18 cellular contexts compared by ENCODE assay signal in genomic region chr10:1215862-1216575, GRCh38.
DNase-seq lines count a peak whose midpoint lies in the region; TF ChIP-seq lines count a peak whose summit lies in the region.
"Had no signal": no experiment of that assay in that cellular context is flagged by ENCODE, and none has a peak within 500 bp of the region (broad histone marks: within the 10 kb centered on the region; RNA-seq: fewer than 3 reads in every experiment).

No MANE protein-coding gene starts in this region.

- CTCF ChIA-PET in activated CD4-positive, alpha-beta T cell treated with anti-CD3 and anti-CD28 coated beads, Interleukin-2, amount 10 ng/mL, durations not matched to agents 7 days and 5 days (lab: Charles Lee) = no interaction called here
- CTCF ChIA-PET in activated naive CD4-positive, alpha-beta T cell treated with anti-CD3 and anti-CD28 coated beads for 36 hours (lab: Charles Lee) = no interaction called here

- no peak overlapping the region for H3K23ac ChIP-seq in neuronal stem cell (ENCODE audit: low read depth, low read length, poor library complexity)

- H3K36me3 Mint-ChIP-seq in activated CD4-positive, alpha-beta T cell treated with anti-CD3 and anti-CD28 coated beads, Interleukin-2, amount 10 ng/mL, durations not matched to agents 24 days and 14 days (ENCODE audit: low read depth) = no peaks in the 10 kb centered on the region
- H3K36me3 Mint-ChIP-seq in activated CD4-positive, alpha-beta T cell treated with anti-CD3 and anti-CD28 coated beads, Interleukin-2, amount 10 ng/mL, durations not matched to agents 7 days and 5 days (ENCODE audit: low read depth) = no peaks in the 10 kb centered on the region
- H3K36me3 Mint-ChIP-seq in activated naive CD4-positive, alpha-beta T cell treated with anti-CD3 and anti-CD28 coated beads for 36 hours (ENCODE audit: low read depth) = no peaks in the 10 kb centered on the region
- H3K36me3 Mint-ChIP-seq in nephron progenitor cell (ENCODE audit: low read depth) = no peaks in the 10 kb centered on the region
- H3K36me3 Mint-ChIP-seq: IgD-negative memory B cell had no signal

- no peak overlapping the region for H3K27ac Mint-ChIP-seq in activated CD4-positive, alpha-beta T cell treated with anti-CD3 and anti-CD28 coated beads, Interleukin-2, amount 10 ng/mL, durations not matched to agents 24 days and 14 days
- H3K27ac Mint-ChIP-seq in activated CD4-positive, alpha-beta T cell treated with anti-CD3 and anti-CD28 coated beads, Interleukin-2, amount 10 ng/mL, durations not matched to agents 7 days and 5 days = no peak overlapping the region
- no peak overlapping the region for H3K27ac Mint-ChIP-seq in activated naive CD4-positive, alpha-beta T cell treated with anti-CD3 and anti-CD28 coated beads for 36 hours
- H3K27ac Mint-ChIP-seq in nephron progenitor cell = no peak overlapping the region
- H3K27ac Mint-ChIP-seq: CD4-positive, alpha-beta T cell; GM23338; IgD-negative memory B cell had no signal

- H2BK15ac ChIP-seq in neuronal stem cell (ENCODE audit: low read length) = peak overlapping the region; percentile 54

- no peaks in the 10 kb centered on the region for H3K4me1 Mint-ChIP-seq in activated CD4-positive, alpha-beta T cell treated with anti-CD3 and anti-CD28 coated beads, Interleukin-2, amount 10 ng/mL, durations not matched to agents 24 days and 14 days
- no peaks in the 10 kb centered on the region for H3K4me1 Mint-ChIP-seq in activated CD4-positive, alpha-beta T cell treated with anti-CD3 and anti-CD28 coated beads, Interleukin-2, amount 10 ng/mL, durations not matched to agents 7 days and 5 days
- no peaks in the 10 kb centered on the region for H3K4me1 Mint-ChIP-seq in activated naive CD4-positive, alpha-beta T cell treated with anti-CD3 and anti-CD28 coated beads for 36 hours (ENCODE audit: low read depth)
- H3K4me1 Mint-ChIP-seq in nephron progenitor cell = peaks cover 3% of the 10 kb centered on the region
- H3K4me1 Mint-ChIP-seq: GM23338, IgD-negative memory B cell had no signal

- peak overlapping the region; percentile 52 for H3K18ac ChIP-seq in neuronal stem cell (ENCODE audit: low read length)

- H3K9me3 ChIP-seq in neuronal stem cell (replicated peaks in 1 of 2; ENCODE audit: control insufficient read depth in 2 of 2, insufficient read depth in 1 of 2, low read depth in 1 of 2, low read length in 2 of 2) (peaks cover 0 to 2% of the 10 kb centered on the region in 2 donors), spleen (peaks cover 0 to 17% (median 3%) of the 10 kb centered on the region in 8 donors), esophagus muscularis mucosa (no peaks in the 10 kb centered on the region)

- POLR2A ChIA-PET in activated CD4-positive, alpha-beta T cell treated with anti-CD3 and anti-CD28 coated beads, Interleukin-2, amount 10 ng/mL, durations not matched to agents 7 days and 5 days (lab: Charles Lee) = no interaction called here

- H3K14ac ChIP-seq in neuronal stem cell (ENCODE audit: low read length) = no peak overlapping the region

- H3K27me3 ChIP-seq in neuronal stem cell (ENCODE audit: control insufficient read depth in 3 of 3, insufficient read depth in 3 of 3, low read depth in 1 of 3, low read length in 3 of 3) = no peaks in the 10 kb centered on the region
- no peaks in the 10 kb centered on the region for H3K27me3 ChIP-seq in spleen (replicated peaks in 1 of 7)
- peaks cover 0 to 19% (median 0%) of the 10 kb centered on the region in 4 donors for H3K27me3 ChIP-seq in esophagus muscularis mucosa

- peak overlapping the region; percentile 10 for H3K4ac ChIP-seq in neuronal stem cell (ENCODE audit: low read length)

- no peak overlapping the region for H3K9ac ChIP-seq in neuronal stem cell (ENCODE audit: low read depth, low read length, poor library complexity)

- no peak for TF ChIP-seq EP300 in esophagus muscularis mucosa (IDR thresholded peaks at IDR 0.05)

- H2AK5ac ChIP-seq in neuronal stem cell (ENCODE audit: low read depth, low read length) = peak overlapping the region; percentile 74

- no peaks in the 10 kb centered on the region for H3K9me3 Mint-ChIP-seq in activated CD4-positive, alpha-beta T cell treated with anti-CD3 and anti-CD28 coated beads, Interleukin-2, amount 10 ng/mL, durations not matched to agents 24 days and 14 days
- H3K9me3 Mint-ChIP-seq in activated CD4-positive, alpha-beta T cell treated with anti-CD3 and anti-CD28 coated beads, Interleukin-2, amount 10 ng/mL, durations not matched to agents 7 days and 5 days = no peaks in the 10 kb centered on the region
- peaks cover 2% of the 10 kb centered on the region for H3K9me3 Mint-ChIP-seq in activated naive CD4-positive, alpha-beta T cell treated with anti-CD3 and anti-CD28 coated beads for 36 hours
- peaks cover 2% of the 10 kb centered on the region for H3K9me3 Mint-ChIP-seq in nephron progenitor cell
- H3K9me3 Mint-ChIP-seq: CD4-positive, alpha-beta T cell had no signal

- no peak overlapping the region for H2AFZ ChIP-seq in neuronal stem cell (ENCODE audit: low read length)
- H2AFZ ChIP-seq: GM23338 had no signal

- no peak overlapping the region for H4K8ac ChIP-seq in neuronal stem cell (ENCODE audit: low read depth, low read length)

- no peaks in the 10 kb centered on the region for H3K27me3 Mint-ChIP-seq in activated CD4-positive, alpha-beta T cell treated with anti-CD3 and anti-CD28 coated beads, Interleukin-2, amount 10 ng/mL, durations not matched to agents 24 days and 14 days
- H3K27me3 Mint-ChIP-seq in activated CD4-positive, alpha-beta T cell treated with anti-CD3 and anti-CD28 coated beads, Interleukin-2, amount 10 ng/mL, durations not matched to agents 7 days and 5 days = no peaks in the 10 kb centered on the region
- no peaks in the 10 kb centered on the region for H3K27me3 Mint-ChIP-seq in activated naive CD4-positive, alpha-beta T cell treated with anti-CD3 and anti-CD28 coated beads for 36 hours (ENCODE audit: low read depth)
- no peaks in the 10 kb centered on the region for H3K27me3 Mint-ChIP-seq in nephron progenitor cell (ENCODE audit: low read depth, poor library complexity)
- H3K27me3 Mint-ChIP-seq: CD4-positive, alpha-beta T cell had no signal

- H3K79me1 ChIP-seq in neuronal stem cell (ENCODE audit: low read depth, low read length) = no peaks in the 10 kb centered on the region

- no peak overlapping the region for H2BK5ac ChIP-seq in neuronal stem cell (ENCODE audit: low read length)

- no peak for TF ChIP-seq CTCF in spleen (IDR thresholded peaks at IDR 0.05 in 8 of 11, conservative IDR thresholded peaks at IDR 0.05 in 3 of 11)
- no peak for TF ChIP-seq CTCF in esophagus muscularis mucosa (IDR thresholded peaks at IDR 0.05)
- TF ChIP-seq CTCF in nephron progenitor cell (IDR thresholded peaks at IDR 0.05) = no peak

- intact Hi-C loops in activated CD4-positive, alpha-beta T cell treated with anti-CD3 and anti-CD28 coated beads, Interleukin-2, amount 10 ng/mL, durations not matched to agents 24 days and 14 days (cut with micrococcal nuclease) = no loop called here
- intact Hi-C loops in spleen (cut with DNase I; ENCODE audit: low total_unique reads) = no loop called here
- intact Hi-C loops in activated naive CD4-positive, alpha-beta T cell treated with anti-CD3 and anti-CD28 coated beads for 36 hours (cut with micrococcal nuclease) = no loop called here
- intact Hi-C loops in esophagus muscularis mucosa (cut with DNase I) = no loop called here

- TF ChIP-seq POLR2A in spleen (IDR thresholded peaks at IDR 0.05) = no peak
- no peak for TF ChIP-seq POLR2A in esophagus muscularis mucosa (IDR thresholded peaks at IDR 0.05; ENCODE audit: low read depth)

- DNase-seq in activated CD4-positive, alpha-beta T cell treated with anti-CD3 and anti-CD28 coated beads, Interleukin-2, amount 10 ng/mL, durations not matched to agents 24 days and 14 days = peak; percentile 26
- no peak for DNase-seq in activated CD4-positive, alpha-beta T cell treated with anti-CD3 and anti-CD28 coated beads, Interleukin-2, amount 10 ng/mL, durations not matched to agents 7 days and 5 days
- DNase-seq in neuronal stem cell (ENCODE audit: low spot score) (no peak), spleen (peak; percentile 64), esophagus muscularis mucosa (ENCODE audit: extremely low spot score) (no peak), nephron progenitor cell (no peak)
- no peak for DNase-seq in activated naive CD4-positive, alpha-beta T cell treated with anti-CD3 and anti-CD28 coated beads for 36 hours
- DNase-seq: AML-193; Caco-2; CD4-positive, alpha-beta T cell; DMS153; DMS79; GDM1 had no signal

- WGBS in neuronal stem cell (ENCODE audit: extremely low coverage in 2 of 2, insufficient read length in 2 of 2, insufficient replicate concordance in 1 of 2), 2 donors = no CpG with 5 or more reads among the region's 22 CpGs
- WGBS in spleen, 5 donors = 78 to 88% (median 82%) methylated on average over 17 to 22 of the region's 22 CpGs
- WGBS in esophagus muscularis mucosa = 86% methylated on average over 22 of the region's 22 CpGs

- H3K4me2 ChIP-seq in neuronal stem cell (ENCODE audit: insufficient read depth, low read length, poor library complexity, severe bottlenecking) = no peak overlapping the region
- H3K4me2 ChIP-seq: A549, GM23338 had no signal

- no peak overlapping the region for H2BK120ac ChIP-seq in neuronal stem cell (ENCODE audit: low read depth, low read length)

- H3K4me3 ChIP-seq in neuronal stem cell (ENCODE audit: low read length in 2 of 2) (no peak overlapping the region), spleen (no peak overlapping the region), esophagus muscularis mucosa (no peak overlapping the region)
- H3K4me3 ChIP-seq: A549, GM23338 had no signal

- H4K91ac ChIP-seq in neuronal stem cell (ENCODE audit: low read depth, low read length, poor library complexity) = no peak overlapping the region

- H3K27ac ChIP-seq in neuronal stem cell (replicated peaks; ENCODE audit: low read length) (no peak overlapping the region), spleen (no peak overlapping the region), esophagus muscularis mucosa (replicated peaks in 1 of 4) (no peak overlapping the region)
- H3K27ac ChIP-seq: 22Rv1, A549, C4-2B had no signal

- no peak overlapping the region for H2BK12ac ChIP-seq in neuronal stem cell (ENCODE audit: low read length)

- H3K4me1 ChIP-seq in neuronal stem cell (ENCODE audit: control insufficient read depth in 2 of 2, insufficient read depth in 1 of 2, low read depth in 1 of 2, low read length in 2 of 2) (no peaks in the 10 kb centered on the region), spleen (no peaks in the 10 kb centered on the region), esophagus muscularis mucosa (no peaks in the 10 kb centered on the region)
- H3K4me1 ChIP-seq: A549, Caco-2 had no signal

- H3K36me3 ChIP-seq in neuronal stem cell (replicated peaks in 1 of 2; ENCODE audit: control insufficient read depth in 2 of 2, insufficient read depth in 2 of 2, low read length in 2 of 2) (no peaks in the 10 kb centered on the region), spleen (peaks cover 0 to 15% (median 0%) of the 10 kb centered on the region in 6 donors), esophagus muscularis mucosa (no peaks in the 10 kb centered on the region)

- no peak overlapping the region for H3K4me3 Mint-ChIP-seq in activated CD4-positive, alpha-beta T cell treated with anti-CD3 and anti-CD28 coated beads, Interleukin-2, amount 10 ng/mL, durations not matched to agents 24 days and 14 days
- no peak overlapping the region for H3K4me3 Mint-ChIP-seq in activated CD4-positive, alpha-beta T cell treated with anti-CD3 and anti-CD28 coated beads, Interleukin-2, amount 10 ng/mL, durations not matched to agents 7 days and 5 days
- H3K4me3 Mint-ChIP-seq in activated naive CD4-positive, alpha-beta T cell treated with anti-CD3 and anti-CD28 coated beads for 36 hours = no peak overlapping the region
- H3K4me3 Mint-ChIP-seq in nephron progenitor cell = no peak overlapping the region
- H3K4me3 Mint-ChIP-seq: CD4-positive, alpha-beta T cell; GM23338 had no signal

Comparison
In these comparisons a context has a peak if more than half of its experiments do, and no peak if none do; other contexts are left out.
1. DNase-seq: peak in activated CD4-positive, alpha-beta T cell treated with anti-CD3 and anti-CD28 coated beads, Interleukin-2, amount 10 ng/mL, durations not matched to agents 24 days and 14 days (single experiment) and spleen (single experiment); none in activated CD4-positive, alpha-beta T cell treated with anti-CD3 and anti-CD28 coated beads, Interleukin-2, amount 10 ng/mL, durations not matched to agents 7 days and 5 days (single experiment), neuronal stem cell (single experiment), activated naive CD4-positive, alpha-beta T cell treated with anti-CD3 and anti-CD28 coated beads for 36 hours (single experiment), esophagus muscularis mucosa (single experiment) and nephron progenitor cell (single experiment).